Comparison of ENCODE assay signal across 8 cellular contexts in the genomic region with DNA sequence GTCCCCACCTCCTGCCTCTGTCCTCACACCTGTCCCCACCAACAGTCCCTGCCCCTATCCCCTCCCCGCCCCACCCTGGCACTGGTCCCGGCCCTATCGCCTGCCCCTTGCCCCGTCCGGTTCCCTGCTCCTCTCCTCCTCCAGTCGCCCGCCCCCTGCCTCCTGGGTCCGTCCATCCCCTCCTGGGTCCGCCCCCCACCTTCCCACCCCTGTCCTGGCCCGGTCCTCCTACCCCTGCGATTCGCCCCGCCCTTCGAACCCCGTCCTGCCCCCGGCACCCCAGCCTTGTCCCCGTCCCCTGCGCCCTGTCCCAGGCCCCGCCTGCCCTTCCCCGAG. TPM values are rescaled to one million over a fixed set of nuclear protein-coding genes. Genes with fewer than 3 reads are reported as not detected.
A peak's percentile ranks its signal among the peaks of the same experiment; 100 is the strongest.
DNase-seq lines count a peak whose midpoint lies in the region; ATAC-seq and TF ChIP-seq lines count a peak whose summit lies in the region.

No MANE protein-coding gene starts in this region.

- POLR2A ChIA-PET in naive thymus-derived CD4-positive, alpha-beta T cell (lab: Charles Lee) = interaction anchor here (1.5 to 1.8 kb wide), 2 partner anchors 16 to 21 kb away, joined by 6 to 9 read pairs; a partner anchor contains a TSS

- H3K4me3 ChIP-seq in BE2C (ENCODE audit: low read depth, low read length) = peak overlapping the region; percentile 74
- H3K4me3 ChIP-seq in naive thymus-derived CD4-positive, alpha-beta T cell (ENCODE audit: low read length) = peak overlapping the region; percentile 68

- no peaks in the 10 kb centered on the region for H3K4me1 ChIP-seq in BE2C
- H3K4me1 ChIP-seq in naive thymus-derived CD4-positive, alpha-beta T cell (ENCODE audit: control insufficient read depth in 2 of 2, insufficient read depth in 2 of 2, low read length in 2 of 2) = peaks cover 7 to 8% of the 10 kb centered on the region in 2 donors

- DNase-seq in BE2C = peak; percentile 29
- DNase-seq in effector memory CD8-positive, alpha-beta T cell = no peak
- DNase-seq in naive thymus-derived CD4-positive, alpha-beta T cell = no peak
- DNase-seq in NCI-H187 treated with DMSO at 0.1 percent for 48 hours (lab: John Stamatoyannopoulos, UW) = no peak
- DNase-seq in SIG-M5 (lab: John Stamatoyannopoulos, UW) = no peak
- DNase-seq in NCI-H345 treated with DMSO at 0.1 percent for 48 hours (lab: John Stamatoyannopoulos, UW; ENCODE audit: unreplicated experiment) = no peak
- DNase-seq in GM10266 (ENCODE audit: extremely low spot score) = no peak

- peak overlapping the region; percentile 85 to 90 for H3K27ac Mint-ChIP-seq in effector memory CD8-positive, alpha-beta T cell
- peak overlapping the region; percentile 36 to 94 (median 87) for H3K27ac Mint-ChIP-seq in naive thymus-derived CD4-positive, alpha-beta T cell

- no peaks in the 10 kb centered on the region for H3K27me3 ChIP-seq in BE2C
- H3K27me3 ChIP-seq in naive thymus-derived CD4-positive, alpha-beta T cell (ENCODE audit: control insufficient read depth in 2 of 2, insufficient read depth in 2 of 2, low read length in 2 of 2) = no peaks in the 10 kb centered on the region

- peaks cover 36% of the 10 kb centered on the region for H3K36me3 Mint-ChIP-seq in effector memory CD8-positive, alpha-beta T cell (ENCODE audit: insufficient read depth)
- H3K36me3 Mint-ChIP-seq in naive thymus-derived CD4-positive, alpha-beta T cell = peaks cover 0 to 5% (median 3%) of the 10 kb centered on the region in 5 donors

- H3K4me1 Mint-ChIP-seq in effector memory CD8-positive, alpha-beta T cell (ENCODE audit: low read depth in 2 of 2) = peaks cover 9 to 11% of the 10 kb centered on the region in 2 donors
- peaks cover 4 to 24% (median 19%) of the 10 kb centered on the region in 7 donors for H3K4me1 Mint-ChIP-seq in naive thymus-derived CD4-positive, alpha-beta T cell

- intact Hi-C loops in naive thymus-derived CD4-positive, alpha-beta T cell (cut with micrococcal nuclease) = loop anchor here (1.0 to 5.0 kb wide), 9 partner anchors 16 to 79 kb away; a partner anchor contains a TSS

- peak overlapping the region; percentile 71 for H3K27ac ChIP-seq in KOPT-K1 (ENCODE audit: low read depth, low read length, poor library complexity, severe bottlenecking)
- peak overlapping the region; percentile 99 for H3K27ac ChIP-seq in naive thymus-derived CD4-positive, alpha-beta T cell (ENCODE audit: low read depth, low read length)

- peaks cover 5% of the 10 kb centered on the region; the same call in 1 of the 2 replicates for H3K9me3 ChIP-seq in BE2C
- no peaks in the 10 kb centered on the region for H3K9me3 ChIP-seq in KOPT-K1 (ENCODE audit: insufficient read depth, low read length, poor library complexity, severe bottlenecking)
- H3K9me3 ChIP-seq in naive thymus-derived CD4-positive, alpha-beta T cell (ENCODE audit: control insufficient read depth in 2 of 3, low read length in 3 of 3) = no peaks in the 10 kb centered on the region

- H3K36me3 ChIP-seq in BE2C = peaks cover 40% of the 10 kb centered on the region
- peaks cover 34% of the 10 kb centered on the region for H3K36me3 ChIP-seq in KOPT-K1 (ENCODE audit: insufficient read depth, low read length)
- peaks cover 8 to 38% (median 9%) of the 10 kb centered on the region in 3 experiments for H3K36me3 ChIP-seq in naive thymus-derived CD4-positive, alpha-beta T cell (ENCODE audit: control insufficient read depth in 2 of 3, insufficient read depth in 3 of 3, low read length in 3 of 3)

- no peak for ATAC-seq in effector memory CD8-positive, alpha-beta T cell (replicated peaks)
- no peak for ATAC-seq in naive thymus-derived CD4-positive, alpha-beta T cell

- H3K9me3 Mint-ChIP-seq in effector memory CD8-positive, alpha-beta T cell = no peaks in the 10 kb centered on the region
- no peaks in the 10 kb centered on the region for H3K9me3 Mint-ChIP-seq in naive thymus-derived CD4-positive, alpha-beta T cell

- no peaks in the 10 kb centered on the region for H3K27me3 Mint-ChIP-seq in effector memory CD8-positive, alpha-beta T cell
- no peaks in the 10 kb centered on the region for H3K27me3 Mint-ChIP-seq in naive thymus-derived CD4-positive, alpha-beta T cell

- CTCF ChIA-PET in naive thymus-derived CD4-positive, alpha-beta T cell (lab: Charles Lee) = no interaction called here

- no peak for TF ChIP-seq CTCF in BE2C (IDR thresholded peaks at IDR 0.05; ENCODE audit: low read depth, low read length)
- TF ChIP-seq CTCF in GM10266 (IDR thresholded peaks at IDR 0.05; ENCODE audit: control insufficient read depth, insufficient read depth, low read depth, missing control alignments) = no peak

- peak overlapping the region; percentile 88 to 89 for H3K4me3 Mint-ChIP-seq in effector memory CD8-positive, alpha-beta T cell
- peak overlapping the region; percentile 55 to 94 (median 87) for H3K4me3 Mint-ChIP-seq in naive thymus-derived CD4-positive, alpha-beta T cell

RNA-seq across cellular contexts. Expression of a gene that starts 0.4 kb away (rescaled TPM):
- polyA plus RNA-seq in BE2C (2012; ENCODE audit: insufficient read depth, insufficient read length, low read depth) = 1,797 TPM
- total RNA-seq in naive thymus-derived CD4-positive, alpha-beta T cell = 100 to 1,000 TPM; 224 to 369 (median 283) TPM
- 100 to 1,000 TPM; 337 to 404 TPM for polyA plus RNA-seq in naive thymus-derived CD4-positive, alpha-beta T cell

RNA-seq across cellular contexts. Expression of a gene that starts 13.6 kb away (rescaled TPM):
- polyA plus RNA-seq in BE2C (2012; ENCODE audit: insufficient read depth, insufficient read length, low read depth) = 4.4 TPM
- 10 to 100 TPM in 1 of 5 experiments, 1 to 10 TPM in 4; 3.7 to 27.7 (median 6.1) TPM for total RNA-seq in naive thymus-derived CD4-positive, alpha-beta T cell
- polyA plus RNA-seq in naive thymus-derived CD4-positive, alpha-beta T cell = under 1 TPM in 1 of 2 donors, not detected in 1; 0.22 TPM

RNA-seq across cellular contexts. Expression of a gene that starts 16.5 kb away (rescaled TPM):
- polyA plus RNA-seq in BE2C (2012; ENCODE audit: insufficient read depth, insufficient read length, low read depth) = 544 TPM
- total RNA-seq in naive thymus-derived CD4-positive, alpha-beta T cell = 100 to 1,000 TPM in 1 of 5 experiments, 10 to 100 TPM in 4; 17.7 to 167 (median 27.7) TPM
- 10 to 100 TPM; 57.0 to 75.7 TPM for polyA plus RNA-seq in naive thymus-derived CD4-positive, alpha-beta T cell

RNA-seq across cellular contexts. Expression of a gene that starts 20.6 kb away (rescaled TPM):
- polyA plus RNA-seq in BE2C (2012; ENCODE audit: insufficient read depth, insufficient read length, low read depth) = 26.8 TPM
- total RNA-seq in naive thymus-derived CD4-positive, alpha-beta T cell = 10 to 100 TPM; 14.6 to 72.8 (median 29.6) TPM
- polyA plus RNA-seq in naive thymus-derived CD4-positive, alpha-beta T cell = 10 to 100 TPM; 11.9 to 29.1 TPM

RNA-seq across cellular contexts. Expression of a gene that starts 23.5 kb away (rescaled TPM):
- polyA plus RNA-seq in BE2C (2012; ENCODE audit: insufficient read depth, insufficient read length, low read depth) = 37.9 TPM
- total RNA-seq in naive thymus-derived CD4-positive, alpha-beta T cell = 1 to 10 TPM in 3 of 5 experiments, under 1 TPM in 2; 0.81 to 7.5 (median 1.8) TPM
- polyA plus RNA-seq in naive thymus-derived CD4-positive, alpha-beta T cell = under 1 TPM in 1 of 2 donors, not detected in 1; 0.04 TPM
